ENCODE assay signal across 26 cellular contexts in the genomic region with DNA sequence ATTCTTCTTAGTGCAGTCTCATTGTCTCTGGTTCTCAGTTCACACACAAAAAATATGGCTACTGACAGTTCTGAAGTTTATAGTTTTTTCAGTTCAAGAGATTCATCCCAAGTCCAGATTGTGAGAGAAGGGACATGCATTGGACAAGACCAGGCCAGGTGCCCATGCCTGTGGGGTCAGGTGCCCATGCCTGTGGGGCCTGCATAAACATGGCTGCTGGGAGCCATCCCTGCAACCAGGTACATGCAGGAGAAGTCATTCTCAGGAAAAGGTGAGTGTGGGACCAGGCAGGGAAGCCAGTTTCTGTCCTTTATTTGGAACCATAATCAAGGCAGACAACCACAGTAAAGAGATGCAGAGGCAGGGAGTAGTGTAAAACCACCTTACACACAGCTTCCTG. TPM values are rescaled to one million over a fixed set of nuclear protein-coding genes. Genes with fewer than 3 reads are reported as not detected.
"Had no signal": no experiment of that assay in that cellular context is flagged by ENCODE, and none has a peak within 500 bp of the region (broad histone marks: within the 10 kb centered on the region; RNA-seq: fewer than 3 reads in every experiment).

No MANE protein-coding gene starts in this region.

- H3K4me1 Mint-ChIP-seq: activated naive CD4-positive, alpha-beta T cell treated with anti-CD3 and anti-CD28 coated beads, Interleukin-2, amount 50 U/mL, for 24 hours; WTC11 had no signal

- H3K27ac Mint-ChIP-seq: activated CD8-positive, alpha-beta T cell treated with anti-CD3 and anti-CD28 coated beads, Interleukin-2, amount 10 ng/mL, durations not matched to agents 7 days and 5 days; activated naive CD4-positive, alpha-beta T cell treated with anti-CD3 and anti-CD28 coated beads, Interleukin-2, amount 50 U/mL, for 24 hours; T-helper 17 cell; WTC11 had no signal

- H3K9me3 ChIP-seq: breast epithelium, Peyer's patch had no signal

- ATAC-seq: activated CD8-positive, alpha-beta T cell treated with anti-CD3 and anti-CD28 coated beads, Interleukin-2, amount 10 ng/mL, durations not matched to agents 7 days and 5 days; T-helper 17 cell; WTC11 had no signal

- DNase-seq: activated CD4-positive, alpha-beta T cell treated with anti-CD3 and anti-CD28 coated beads for 48 hours; activated CD4-positive, alpha-beta T cell treated with anti-CD3 and anti-CD28 coated beads, Interleukin-2, amount 50 U/mL, for 4 hours; activated CD4-positive, CD25-positive, alpha-beta regulatory T cell treated with anti-CD3 and anti-CD28 coated beads, Interleukin-2, amount 50 U/mL, for 72 hours; activated CD8-positive, alpha-beta memory T cell treated with anti-CD3 and anti-CD28 coated beads, Interleukin-2, amount 50 U/mL, for 48 hours; activated CD8-positive, alpha-beta T cell treated with anti-CD3 and anti-CD28 coated beads, Interleukin-2, amount 10 ng/mL, durations not matched to agents 7 days and 5 days; activated naive CD4-positive, alpha-beta T cell; activated T-cell treated with anti-CD3 and anti-CD28 coated beads, Interleukin-2, amount 50 U/mL, for 1 hour; aorta; caudate nucleus; Karpas-422; NCI-H1092; NCI-H1417; NCI-H1930; NCI-H2171 treated with DMSO at 0.1 percent for 48 hours; NCI-H226; NCI-H526; NCI-H774; Peyer's patch; SHP77 treated with DMSO at 0.1 percent for 48 hours; T-helper 17 cell; T-helper 9 cell had no signal

- H3K36me3 ChIP-seq: breast epithelium, Peyer's patch had no signal

- H3K27ac ChIP-seq: Peyer's patch, RWPE1 had no signal

- H3K4me3 ChIP-seq: breast epithelium, Peyer's patch had no signal

- H3K9me3 Mint-ChIP-seq: activated naive CD4-positive, alpha-beta T cell treated with anti-CD3 and anti-CD28 coated beads, Interleukin-2, amount 50 U/mL, for 24 hours had no signal

- H3K4me3 Mint-ChIP-seq: activated CD8-positive, alpha-beta T cell treated with anti-CD3 and anti-CD28 coated beads, Interleukin-2, amount 10 ng/mL, durations not matched to agents 7 days and 5 days; activated naive CD4-positive, alpha-beta T cell treated with anti-CD3 and anti-CD28 coated beads, Interleukin-2, amount 50 U/mL, for 24 hours; T-helper 17 cell; WTC11 had no signal

- H3K27me3 ChIP-seq: breast epithelium, Peyer's patch had no signal

RNA-seq across cellular contexts. Expression of gene TM4SF1, which starts 6.3 kb away (rescaled TPM):
- total RNA-seq: activated CD8-positive, alpha-beta T cell treated with anti-CD3 and anti-CD28 coated beads, Interleukin-2, amount 10 ng/mL, durations not matched to agents 7 days and 5 days; OCI-LY7 had no signal

RNA-seq across cellular contexts. Expression of gene TM4SF18, which starts 50.3 kb away (rescaled TPM):
- total RNA-seq: activated CD8-positive, alpha-beta T cell treated with anti-CD3 and anti-CD28 coated beads, Interleukin-2, amount 10 ng/mL, durations not matched to agents 7 days and 5 days; OCI-LY7; T-helper 17 cell had no signal
